ENCODE assay signal across 17 cellular contexts in the genomic region with DNA sequence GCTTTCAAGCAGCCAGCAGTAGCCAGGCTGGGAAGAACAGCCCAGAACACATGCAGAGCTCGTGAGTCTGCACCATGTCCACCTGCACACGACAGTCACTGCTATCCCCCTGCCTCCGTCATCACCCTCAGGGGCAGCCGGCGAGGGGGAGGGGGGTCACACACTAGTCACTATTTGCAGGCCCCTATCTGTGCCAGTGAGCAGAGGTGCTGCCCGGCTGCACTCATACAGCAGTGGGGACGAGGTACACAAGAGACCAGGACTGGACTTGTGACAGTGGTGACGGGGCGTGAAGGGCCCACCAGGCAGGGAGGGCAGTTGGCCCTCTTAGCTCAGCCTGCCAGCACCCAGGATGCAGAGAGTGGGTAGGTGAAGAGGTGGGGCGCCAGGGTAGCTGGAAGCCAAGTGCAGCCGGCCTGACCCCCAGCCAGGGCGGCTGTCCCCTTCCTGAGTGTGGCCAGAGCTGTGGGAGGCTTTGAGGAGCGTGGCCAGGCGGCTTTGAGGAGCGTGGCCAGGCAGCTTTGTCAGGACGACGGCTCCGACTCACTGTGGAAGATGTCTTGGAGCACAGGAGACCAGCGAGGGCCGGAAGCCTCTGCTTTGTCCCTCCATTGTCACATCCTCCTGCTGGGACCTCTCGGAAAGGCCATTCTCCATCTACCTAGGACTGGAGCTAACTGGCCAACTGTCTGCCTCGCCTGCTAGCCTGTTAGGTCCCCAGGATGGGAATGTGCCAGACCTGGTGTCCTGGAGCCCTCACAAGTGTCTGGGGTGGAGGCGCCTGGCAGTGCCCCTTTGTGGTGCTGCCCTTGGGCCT. TPM values are rescaled to one million over a fixed set of nuclear protein-coding genes. Genes with fewer than 3 reads are reported as not detected.
"Had no signal": no experiment of that assay in that cellular context is flagged by ENCODE, and none has a peak within 500 bp of the region (broad histone marks: within the 10 kb centered on the region; RNA-seq: fewer than 3 reads in every experiment).

No MANE protein-coding gene starts in this region.

- H3K9me3 ChIP-seq: prostate gland, right lobe of liver, stomach, thoracic aorta had no signal

- ATAC-seq: activated CD4-positive, alpha-beta T cell treated with anti-CD3 and anti-CD28 coated beads for 36 hours; left ventricle myocardium superior; T-helper 17 cell had no signal

- H3K36me3 Mint-ChIP-seq: activated CD4-positive, alpha-beta memory T cell treated with anti-CD3 and anti-CD28 coated beads for 36 hours; activated naive CD4-positive, alpha-beta T cell treated with anti-CD3 and anti-CD28 coated beads, Interleukin-2, amount 50 U/mL, for 24 hours; natural killer cell treated with Interleukin-12 subunit alpha and Interleukin-12 subunit beta and Interleukin-15 and Interleukin-18, amount 100 ng/mL, for 72 hours had no signal

- DNase-seq: activated CD4-positive, alpha-beta memory T cell treated with anti-CD3 and anti-CD28 coated beads for 36 hours; activated CD4-positive, alpha-beta T cell treated with anti-CD3 and anti-CD28 coated beads for 36 hours; activated effector memory CD4-positive, alpha-beta T cell treated with Interleukin-2 at 50 U/mL for 16 hours; activated T-cell treated with anti-CD3 and anti-CD28 coated beads, Interleukin-2, amount 50 U/mL, for 24 hours; amniotic stem cell; hippocampal formation; kidney; left ventricle myocardium superior; mesenchymal stem cell; occipital lobe; stomach; T-helper 17 cell had no signal

- H3K27ac Mint-ChIP-seq: activated CD4-positive, alpha-beta memory T cell treated with anti-CD3 and anti-CD28 coated beads for 36 hours; activated CD4-positive, alpha-beta T cell treated with anti-CD3 and anti-CD28 coated beads for 36 hours; activated naive CD4-positive, alpha-beta T cell treated with anti-CD3 and anti-CD28 coated beads, Interleukin-2, amount 50 U/mL, for 24 hours; activated T-cell treated with anti-CD3 and anti-CD28 coated beads, Interleukin-2, amount 50 U/mL, for 24 hours; natural killer cell treated with Interleukin-12 subunit alpha and Interleukin-12 subunit beta and Interleukin-15 and Interleukin-18, amount 100 ng/mL, for 72 hours; T-helper 17 cell had no signal

- H3K27me3 Mint-ChIP-seq: activated CD4-positive, alpha-beta T cell treated with anti-CD3 and anti-CD28 coated beads for 36 hours; activated naive CD4-positive, alpha-beta T cell treated with anti-CD3 and anti-CD28 coated beads, Interleukin-2, amount 50 U/mL, for 24 hours; activated T-cell treated with anti-CD3 and anti-CD28 coated beads, Interleukin-2, amount 50 U/mL, for 24 hours had no signal

- H3K4me3 Mint-ChIP-seq: activated CD4-positive, alpha-beta memory T cell treated with anti-CD3 and anti-CD28 coated beads for 36 hours; activated CD4-positive, alpha-beta T cell treated with anti-CD3 and anti-CD28 coated beads for 36 hours; activated naive CD4-positive, alpha-beta T cell treated with anti-CD3 and anti-CD28 coated beads, Interleukin-2, amount 50 U/mL, for 24 hours; activated T-cell treated with anti-CD3 and anti-CD28 coated beads, Interleukin-2, amount 50 U/mL, for 24 hours; natural killer cell treated with Interleukin-12 subunit alpha and Interleukin-12 subunit beta and Interleukin-15 and Interleukin-18, amount 100 ng/mL, for 72 hours; T-helper 17 cell had no signal

- H3K4me1 Mint-ChIP-seq: activated naive CD4-positive, alpha-beta T cell treated with anti-CD3 and anti-CD28 coated beads, Interleukin-2, amount 50 U/mL, for 24 hours; T-helper 17 cell had no signal

- H3K9me3 Mint-ChIP-seq: activated CD4-positive, alpha-beta memory T cell treated with anti-CD3 and anti-CD28 coated beads for 36 hours; activated naive CD4-positive, alpha-beta T cell treated with anti-CD3 and anti-CD28 coated beads, Interleukin-2, amount 50 U/mL, for 24 hours; activated T-cell treated with anti-CD3 and anti-CD28 coated beads, Interleukin-2, amount 50 U/mL, for 24 hours; natural killer cell treated with Interleukin-12 subunit alpha and Interleukin-12 subunit beta and Interleukin-15 and Interleukin-18, amount 100 ng/mL, for 72 hours had no signal

- H3K4me1 ChIP-seq: prostate gland, right lobe of liver, stomach had no signal

- H3K27ac ChIP-seq: prostate gland, right lobe of liver, stomach, thoracic aorta had no signal

- H3K4me3 ChIP-seq: prostate gland, right lobe of liver, stomach, thoracic aorta had no signal

- H3K27me3 ChIP-seq: right lobe of liver, stomach had no signal

- H3K36me3 ChIP-seq: prostate gland, right lobe of liver, stomach, thoracic aorta had no signal

RNA-seq across cellular contexts. Expression of a gene that starts 52.1 kb away (rescaled TPM):
- total RNA-seq: natural killer cell treated with Interleukin-12 subunit alpha and Interleukin-12 subunit beta and Interleukin-15 and Interleukin-18, amount 100 ng/mL, for 72 hours; T-helper 17 cell had no signal
